In genomic region chr2:1655461-1655860, GRCh38 we compare ENCODE assay signal across 25 cellular contexts.
DNase-seq lines count a peak whose midpoint lies in the region; ATAC-seq, FAIRE-seq and TF ChIP-seq lines count a peak whose summit lies in the region.
"Had no signal": no experiment of that assay in that cellular context is flagged by ENCODE, and none has a peak within 500 bp of the region (broad histone marks: within the 10 kb centered on the region; RNA-seq: fewer than 3 reads in every experiment).

No MANE protein-coding gene starts in this region.

- H3K79me2 ChIP-seq in H1 (ENCODE audit: control insufficient read depth in 1 of 2, insufficient read depth in 2 of 2, low read length in 2 of 2) = no peaks in the 10 kb centered on the region

- H2BK120ac ChIP-seq in H1 (replicated peaks; ENCODE audit: low read depth, low read length) = no peak overlapping the region

- H3K14ac ChIP-seq in H1 (ENCODE audit: insufficient read length) = no peak overlapping the region

- intact Hi-C loops in heart left ventricle (cut with DNase I) = loop anchor here in 4 of 10 donors (2.0 to 10.0 kb wide), 3 partner anchors 87 to 89 kb away; partner anchors contain the start of gene PXDN (in 3 of the 4)
- intact Hi-C loops in Right ventricle myocardium inferior (cut with DNase I) = no loop called here

- H3K27ac Mint-ChIP-seq in osteocyte (ENCODE audit: unreplicated experiment) (no peak overlapping the region), progenitor cell of endocrine pancreas (no peak overlapping the region)
- no peak overlapping the region for H3K27ac Mint-ChIP-seq in naive thymus-derived CD8-positive, alpha-beta T cell
- H3K27ac Mint-ChIP-seq in activated CD4-positive, alpha-beta T cell treated with anti-CD3 and anti-CD28 coated beads, Interleukin-2, amount 10 ng/mL, durations not matched to agents 7 days and 5 days = no peak overlapping the region
- H3K27ac Mint-ChIP-seq: activated naive CD8-positive, alpha-beta T cell treated with anti-CD3 and anti-CD28 coated beads, Interleukin-2, amount 10 ng/mL, durations not matched to agents 7 days and 5 days; activated T-helper 17 cell treated with anti-CD3 and anti-CD28 coated beads, Interleukin-2, amount 50 U/mL, for 72 hours; nephron progenitor cell; stimulated activated effector memory CD8-positive, alpha-beta T cell treated with anti-CD3 and anti-CD28 coated beads, Interleukin-12 subunit alpha, Interleukin-12 subunit beta, amount 100 ng/mL, for 72 hours had no signal

- H3K4me3 Mint-ChIP-seq in osteocyte (ENCODE audit: unreplicated experiment) (no peak overlapping the region), progenitor cell of endocrine pancreas (ENCODE audit: low read depth) (no peak overlapping the region)
- no peak overlapping the region for H3K4me3 Mint-ChIP-seq in naive thymus-derived CD8-positive, alpha-beta T cell
- H3K4me3 Mint-ChIP-seq in activated CD4-positive, alpha-beta T cell treated with anti-CD3 and anti-CD28 coated beads, Interleukin-2, amount 10 ng/mL, durations not matched to agents 7 days and 5 days = no peak overlapping the region
- H3K4me3 Mint-ChIP-seq: activated naive CD8-positive, alpha-beta T cell treated with anti-CD3 and anti-CD28 coated beads, Interleukin-2, amount 10 ng/mL, durations not matched to agents 7 days and 5 days; activated T-helper 17 cell treated with anti-CD3 and anti-CD28 coated beads, Interleukin-2, amount 50 U/mL, for 72 hours; nephron progenitor cell; stimulated activated effector memory CD8-positive, alpha-beta T cell treated with anti-CD3 and anti-CD28 coated beads, Interleukin-12 subunit alpha, Interleukin-12 subunit beta, amount 100 ng/mL, for 72 hours had no signal

- H2AFZ ChIP-seq in H1 (ENCODE audit: low read length) = no peak overlapping the region

- H4K5ac ChIP-seq in H1 (ENCODE audit: insufficient read length, low read depth, low read length) = no peak overlapping the region

- no peak overlapping the region for H3K18ac ChIP-seq in H1 (ENCODE audit: extremely low read depth, low read length)

- no peak overlapping the region for H4K91ac ChIP-seq in H1 (replicated peaks; ENCODE audit: insufficient read length, low read length)

- H3K79me1 ChIP-seq in H1 (ENCODE audit: low read depth, low read length) = peaks cover 4% of the 10 kb centered on the region

- H3K23me2 ChIP-seq in H1 (ENCODE audit: low read depth, low read length) = peaks cover 10% of the 10 kb centered on the region

- no peak overlapping the region for H2BK15ac ChIP-seq in H1 (ENCODE audit: low read length)

- no peak overlapping the region for H2BK20ac ChIP-seq in H1 (ENCODE audit: low read length)

- no peak overlapping the region for H3K4ac ChIP-seq in H1 (replicated peaks; ENCODE audit: insufficient read length, low read depth, low read length)

- 89 to 97% (median 93%) methylated on average over 3 of the region's 3 CpGs for WGBS in heart left ventricle, 4 donors
- 95% methylated on average over 3 of the region's 3 CpGs; no CpG with 5 or more reads in 1 of the 2 experiments for WGBS in H1 (ENCODE audit: extremely low coverage in 1 of 2, insufficient coverage in 1 of 2, insufficient read length in 1 of 2, insufficient replicate concordance in 2 of 2, low coverage in 1 of 2, low lambda C conversion rate in 2 of 2, missing lambda C conversion rate in 1 of 2), 2 experiments

- POLR2A ChIA-PET in H1 (lab: Charles Lee; ENCODE audit: partially characterized antibody) = no interaction called here
- POLR2A ChIA-PET in naive thymus-derived CD8-positive, alpha-beta T cell (lab: Charles Lee) = no interaction called here
- POLR2A ChIA-PET in activated CD4-positive, alpha-beta T cell treated with anti-CD3 and anti-CD28 coated beads, Interleukin-2, amount 10 ng/mL, durations not matched to agents 7 days and 5 days (lab: Charles Lee) = no interaction called here

- 0 out of 2 replicates have a peak overlapping the region, but pooled peaks have one; percentile 19 for H2BK12ac ChIP-seq in H1 (ENCODE audit: low read depth, low read length)

- peaks cover 3 to 18% of the 10 kb centered on the region in 2 experiments for H4K20me1 ChIP-seq in H1 (replicated peaks in 1 of 2; ENCODE audit: control insufficient read depth in 1 of 2, insufficient read depth in 2 of 2, low read length in 2 of 2)

- peaks cover 0 to 28% (median 13%) of the 10 kb centered on the region in 9 donors for H3K36me3 ChIP-seq in heart left ventricle
- H3K36me3 ChIP-seq in H1 (ENCODE audit: control insufficient read depth in 2 of 4, insufficient read depth in 4 of 4, low read length in 3 of 4) = peaks cover 11 to 45% (median 24%) of the 10 kb centered on the region in 4 experiments; a peak in 7 of 8 replicates

- no peaks in the 10 kb centered on the region for H3K27me3 ChIP-seq in heart left ventricle
- H3K27me3 ChIP-seq in H1 (replicated peaks in 1 of 4; ENCODE audit: control insufficient read depth in 3 of 4, extremely low read depth in 1 of 4, insufficient read depth in 3 of 4, low read length in 3 of 4) = no peaks in the 10 kb centered on the region
- H3K27me3 ChIP-seq: body of pancreas had no signal

- H3K23ac ChIP-seq in H1 (ENCODE audit: insufficient read length) = no peak overlapping the region

- H2BK5ac ChIP-seq in H1 (ENCODE audit: low read depth, low read length) = no peak overlapping the region

- peak overlapping the region; percentile 84 for H3K56ac ChIP-seq in H1 (replicated peaks; ENCODE audit: insufficient read length, low read depth, low read length)

- TF ChIP-seq CTCF in heart left ventricle (IDR thresholded peaks at IDR 0.05) (no peak), H1 (IDR thresholded peaks at IDR 0.05; ENCODE audit: control extremely low read depth in 1 of 3, insufficient read depth in 1 of 3, low read depth in 1 of 3, low read length in 3 of 3) (no peak), osteocyte (IDR thresholded peaks at IDR 0.05) (no peak), progenitor cell of endocrine pancreas (IDR thresholded peaks at IDR 0.05; ENCODE audit: unreplicated experiment) (no peak)

- H3K36me3 Mint-ChIP-seq in osteocyte (ENCODE audit: unreplicated experiment) (peaks cover 40% of the 10 kb centered on the region), progenitor cell of endocrine pancreas (ENCODE audit: insufficient read depth) (peaks cover 24% of the 10 kb centered on the region)
- no peaks in the 10 kb centered on the region for H3K36me3 Mint-ChIP-seq in naive thymus-derived CD8-positive, alpha-beta T cell
- no peaks in the 10 kb centered on the region for H3K36me3 Mint-ChIP-seq in activated CD4-positive, alpha-beta T cell treated with anti-CD3 and anti-CD28 coated beads, Interleukin-2, amount 10 ng/mL, durations not matched to agents 7 days and 5 days (ENCODE audit: low read depth)
- H3K36me3 Mint-ChIP-seq: activated naive CD8-positive, alpha-beta T cell treated with anti-CD3 and anti-CD28 coated beads, Interleukin-2, amount 10 ng/mL, durations not matched to agents 7 days and 5 days; stimulated activated effector memory CD8-positive, alpha-beta T cell treated with anti-CD3 and anti-CD28 coated beads, Interleukin-12 subunit alpha, Interleukin-12 subunit beta, amount 100 ng/mL, for 72 hours had no signal

- H3K4me3 ChIP-seq in heart left ventricle = no peak overlapping the region
- no peak overlapping the region for H3K4me3 ChIP-seq in H1 (ENCODE audit: extremely low read depth in 1 of 4, insufficient read depth in 2 of 4, low read depth in 3 of 4, low read length in 4 of 4)
- H3K4me3 ChIP-seq: body of pancreas had no signal

- H3K9ac ChIP-seq in H1 (replicated peaks in 1 of 4; ENCODE audit: extremely low read depth in 1 of 4, low read depth in 3 of 4, low read length in 3 of 4) = no peak overlapping the region

- H3K9me3 Mint-ChIP-seq in osteocyte (ENCODE audit: unreplicated experiment) = no peaks in the 10 kb centered on the region
- H3K9me3 Mint-ChIP-seq in naive thymus-derived CD8-positive, alpha-beta T cell = no peaks in the 10 kb centered on the region
- H3K9me3 Mint-ChIP-seq in activated CD4-positive, alpha-beta T cell treated with anti-CD3 and anti-CD28 coated beads, Interleukin-2, amount 10 ng/mL, durations not matched to agents 7 days and 5 days = no peaks in the 10 kb centered on the region
- H3K9me3 Mint-ChIP-seq in progenitor cell of endocrine pancreas (ENCODE audit: low read depth) = no peaks in the 10 kb centered on the region
- H3K9me3 Mint-ChIP-seq: activated naive CD8-positive, alpha-beta T cell treated with anti-CD3 and anti-CD28 coated beads, Interleukin-2, amount 10 ng/mL, durations not matched to agents 7 days and 5 days; activated T-helper 17 cell treated with anti-CD3 and anti-CD28 coated beads, Interleukin-2, amount 50 U/mL, for 72 hours; nephron progenitor cell had no signal

- no peak for TF ChIP-seq RAD21 in H1 (IDR thresholded peaks at IDR 0.05 in 1 of 2, conservative IDR thresholded peaks at IDR 0.05 in 1 of 2; ENCODE audit: low read depth in 2 of 2, low read length in 2 of 2)

- H3K4me1 ChIP-seq in heart left ventricle (peaks cover 0 to 45% (median 24%) of the 10 kb centered on the region in 12 donors), H1 (replicated peaks in 1 of 4; ENCODE audit: control insufficient read depth in 3 of 4, insufficient read depth in 4 of 4, low read length in 3 of 4) (peaks cover 0 to 6% (median 0%) of the 10 kb centered on the region in 4 experiments; a peak in 3 of 7 replicates)
- H3K4me1 ChIP-seq: body of pancreas had no signal

- H2AK5ac ChIP-seq in H1 (ENCODE audit: low read depth, low read length) = no peak overlapping the region

- CTCF ChIA-PET in H1 (lab: Charles Lee; ENCODE audit: partially characterized antibody) = interaction anchor here (0.7 to 1.2 kb wide), 3 partner anchors 23 to 67 kb away, joined by 4 to 5 read pairs (median 4); no protein-coding TSS in a partner anchor
- CTCF ChIA-PET in activated CD4-positive, alpha-beta T cell treated with anti-CD3 and anti-CD28 coated beads, Interleukin-2, amount 10 ng/mL, durations not matched to agents 7 days and 5 days (lab: Charles Lee) = no interaction called here

- H3K9me3 ChIP-seq in heart left ventricle (no peaks in the 10 kb centered on the region), H1 (ENCODE audit: insufficient read depth in 2 of 2, low read depth in 1 of 2, low read length in 1 of 2) (no peaks in the 10 kb centered on the region)
- H3K9me3 ChIP-seq: body of pancreas had no signal

- DNase-seq in heart left ventricle (peak in 1 of 5 donors; percentile 9), Right ventricle myocardium inferior (ENCODE audit: missing footprints) (no peak), H1 (ENCODE audit: low read depth in 1 of 2, low spot score in 2 of 2) (no peak), osteocyte (ENCODE audit: extremely low spot score, unreplicated experiment) (peak; percentile 49), urothelium cell line (ENCODE audit: low spot score) (no peak), progenitor cell of endocrine pancreas (ENCODE audit: low spot score, unreplicated experiment) (no peak)
- no peak for DNase-seq in naive thymus-derived CD8-positive, alpha-beta T cell
- no peak for DNase-seq in activated CD4-positive, alpha-beta T cell treated with anti-CD3 and anti-CD28 coated beads, Interleukin-2, amount 10 ng/mL, durations not matched to agents 7 days and 5 days
- DNase-seq: activated CD4-positive, alpha-beta T cell treated with anti-CD3 and anti-CD28 coated beads, Interleukin-2, amount 50 U/mL, for 1 hour; activated naive CD8-positive, alpha-beta T cell treated with anti-CD3 and anti-CD28 coated beads, Interleukin-2, amount 10 ng/mL, durations not matched to agents 7 days and 5 days; effector CD8-positive, alpha-beta T cell; erythroblast; foreskin fibroblast; midbrain; NCI-H1105 treated with DMSO at 0.1 percent for 48 hours; NCI-H2029 treated with DMSO at 0.1 percent for 48 hours; NCI-H774; nephron progenitor cell; SHP77; small intestine; T-helper 9 cell; WERI-Rb-1 had no signal

- no peak for TF ChIP-seq POLR2A in heart left ventricle (IDR thresholded peaks at IDR 0.05)
- TF ChIP-seq POLR2A in H1 (IDR thresholded peaks at IDR 0.05; ENCODE audit: control extremely low read depth in 1 of 2, low read depth in 2 of 2, low read length in 2 of 2) = no peak

- no peak overlapping the region for H3K4me2 ChIP-seq in H1 (ENCODE audit: insufficient read depth in 1 of 2, low read depth in 2 of 2, low read length in 2 of 2)

- ATAC-seq in heart left ventricle (no peak), Right ventricle myocardium inferior (no peak)
- ATAC-seq in naive thymus-derived CD8-positive, alpha-beta T cell = no peak
- ATAC-seq: activated T-helper 17 cell treated with anti-CD3 and anti-CD28 coated beads, Interleukin-2, amount 50 U/mL, for 72 hours; body of pancreas; stimulated activated effector memory CD8-positive, alpha-beta T cell treated with anti-CD3 and anti-CD28 coated beads, Interleukin-12 subunit alpha, Interleukin-12 subunit beta, amount 100 ng/mL, for 72 hours had no signal

- no peak overlapping the region for H4K8ac ChIP-seq in H1 (ENCODE audit: extremely low read depth, insufficient read depth, low read length)

- H3K27me3 Mint-ChIP-seq in osteocyte (ENCODE audit: unreplicated experiment) (no peaks in the 10 kb centered on the region), progenitor cell of endocrine pancreas (no peaks in the 10 kb centered on the region)
- H3K27me3 Mint-ChIP-seq in naive thymus-derived CD8-positive, alpha-beta T cell = peaks cover 0 to 27% (median 22%) of the 10 kb centered on the region in 5 donors
- H3K27me3 Mint-ChIP-seq in activated CD4-positive, alpha-beta T cell treated with anti-CD3 and anti-CD28 coated beads, Interleukin-2, amount 10 ng/mL, durations not matched to agents 7 days and 5 days = no peaks in the 10 kb centered on the region

- TF ChIP-seq EP300 in H1 (IDR thresholded peaks at IDR 0.05; ENCODE audit: borderline replicate concordance in 1 of 2, low read depth in 2 of 2, low read length in 2 of 2) = no peak

- no peak for FAIRE-seq in H1 (lab: Jason Lieb, UNC)
- peak; percentile 79 for FAIRE-seq in urothelium cell line (lab: Jason Lieb, UNC)
- FAIRE-seq: small intestine had no signal

- peak overlapping the region in 9 of 12 donors; percentile 3 to 92 (median 72) for H3K27ac ChIP-seq in heart left ventricle
- H3K27ac ChIP-seq in H1 (ENCODE audit: low read depth, low read length) = no peak overlapping the region
- H3K27ac ChIP-seq: body of pancreas, WERI-Rb-1 had no signal

- H3K4me1 Mint-ChIP-seq in osteocyte (ENCODE audit: unreplicated experiment) (peaks cover 12% of the 10 kb centered on the region), progenitor cell of endocrine pancreas (ENCODE audit: low read depth) (no peaks in the 10 kb centered on the region)
- H3K4me1 Mint-ChIP-seq in naive thymus-derived CD8-positive, alpha-beta T cell = peaks cover 0 to 4% (median 0%) of the 10 kb centered on the region in 4 donors
- H3K4me1 Mint-ChIP-seq in activated CD4-positive, alpha-beta T cell treated with anti-CD3 and anti-CD28 coated beads, Interleukin-2, amount 10 ng/mL, durations not matched to agents 7 days and 5 days = no peaks in the 10 kb centered on the region
- H3K4me1 Mint-ChIP-seq: activated naive CD8-positive, alpha-beta T cell treated with anti-CD3 and anti-CD28 coated beads, Interleukin-2, amount 10 ng/mL, durations not matched to agents 7 days and 5 days; activated T-helper 17 cell treated with anti-CD3 and anti-CD28 coated beads, Interleukin-2, amount 50 U/mL, for 72 hours; nephron progenitor cell; stimulated activated effector memory CD8-positive, alpha-beta T cell treated with anti-CD3 and anti-CD28 coated beads, Interleukin-12 subunit alpha, Interleukin-12 subunit beta, amount 100 ng/mL, for 72 hours had no signal
